Comparison of ENCODE assay signal across 8 cellular contexts in the genomic region with DNA sequence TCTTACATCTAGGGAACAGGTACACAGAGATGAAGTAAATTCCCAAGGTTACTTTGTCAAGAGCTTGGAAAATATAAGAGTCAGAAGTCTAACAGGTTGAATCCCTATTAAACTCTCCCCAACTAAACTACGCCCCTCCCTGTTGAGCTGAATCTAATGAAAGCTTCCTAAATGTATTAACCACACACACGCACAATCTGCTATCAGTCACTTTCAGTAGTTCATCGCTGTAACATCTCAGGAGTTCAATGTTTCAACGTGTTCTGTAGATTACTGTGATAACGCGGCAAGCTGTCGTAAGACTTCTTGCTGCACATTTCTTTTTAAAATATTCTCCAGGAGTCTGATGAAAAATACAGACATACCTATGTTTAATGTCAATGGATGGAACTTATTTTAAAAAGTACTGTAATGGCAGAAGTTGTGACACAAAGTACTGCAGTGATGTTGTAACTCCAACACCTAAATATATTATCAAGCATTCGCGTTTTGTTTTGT.
DNase-seq lines count a peak whose midpoint lies in the region; ATAC-seq and TF ChIP-seq lines count a peak whose summit lies in the region.

No MANE protein-coding gene starts in this region.

- peak overlapping the region; percentile 56 for H3K9ac ChIP-seq in iPS-18a (ENCODE audit: low read length)
- peak overlapping the region; percentile 57 to 80 for H3K9ac ChIP-seq in stomach smooth muscle (ENCODE audit: low read length in 2 of 2)

- H3K4me3 ChIP-seq in iPS-18a (ENCODE audit: low read length) (peak overlapping the region; percentile 61), stomach smooth muscle (ENCODE audit: low read length in 2 of 2) (peak overlapping the region; percentile 40 to 99)

- DNase-seq in AML-193 (lab: John Stamatoyannopoulos, UW), result peak; percentile 41 to 75
- no peak for DNase-seq in NCI-H1417 treated with DMSO at 0.1 percent for 48 hours (lab: John Stamatoyannopoulos, UW)
- no peak for DNase-seq in stimulated activated CD4-positive, alpha-beta T cell treated with anti-CD3 and anti-CD28 coated beads, Interleukin-4, amount 100 ng/mL, for 4 hours
- no peak for DNase-seq in NCI-H1694 treated with DMSO at 0.1 percent for 48 hours (lab: John Stamatoyannopoulos, UW)

- peaks cover 29% of the 10 kb centered on the region for H3K36me3 ChIP-seq in iPS-18a (ENCODE audit: control insufficient read depth, low read depth, low read length)
- H3K36me3 ChIP-seq in stomach smooth muscle (ENCODE audit: control insufficient read depth in 2 of 2, insufficient read depth in 2 of 2, low read length in 2 of 2), result peaks cover 4 to 6% of the 10 kb centered on the region in 2 donors

- TF ChIP-seq CTCF in VCaP (conservative IDR thresholded peaks at IDR 0.05), result no peak

- H3K9me3 ChIP-seq in iPS-18a (ENCODE audit: control insufficient read depth, low read depth, low read length) (no peaks in the 10 kb centered on the region), stomach smooth muscle (ENCODE audit: control insufficient read depth in 2 of 2, low read length in 2 of 2) (no peaks in the 10 kb centered on the region)

- H3K4me1 ChIP-seq in iPS-18a (ENCODE audit: control insufficient read depth, low read depth, low read length) (peaks cover 16% of the 10 kb centered on the region), stomach smooth muscle (ENCODE audit: control insufficient read depth, insufficient read depth, low read length) (peaks cover 4% of the 10 kb centered on the region)

- peak; percentile 0 for ATAC-seq in HG03066 (IDR thresholded peaks at IDR 0.05; ENCODE audit: low read depth, unreplicated experiment)

- H3K27me3 ChIP-seq in iPS-18a (ENCODE audit: control insufficient read depth, insufficient read depth, low read length) (no peaks in the 10 kb centered on the region), stomach smooth muscle (ENCODE audit: control insufficient read depth in 1 of 2, insufficient read depth in 2 of 2, low read length in 2 of 2) (no peaks in the 10 kb centered on the region)

- peak overlapping the region; percentile 94 for H3K27ac ChIP-seq in VCaP
- peak overlapping the region; percentile 71 for H3K27ac ChIP-seq in iPS-18a (ENCODE audit: low read length)
- H3K27ac ChIP-seq in stomach smooth muscle (ENCODE audit: low read length), result peak overlapping the region; percentile 99

Comparison
In these comparisons a context has a peak if more than half of its experiments do, and no peak if none do; other contexts are left out.
1. DNase-seq: peak in AML-193 (2 of 2); none in NCI-H1417 treated with DMSO at 0.1 percent for 48 hours (single experiment), stimulated activated CD4-positive, alpha-beta T cell treated with anti-CD3 and anti-CD28 coated beads, Interleukin-4, amount 100 ng/mL, for 4 hours (0 of 2) and NCI-H1694 treated with DMSO at 0.1 percent for 48 hours (single experiment).
2. Peak in every context shown above with its lines, with median percentiles within 50 percentile points of each other: H3K27ac ChIP-seq.